ENCODE assay signal across 1 cellular context in genomic region chr10:15627617-15628196, GRCh38.
TF ChIP-seq lines count a peak whose summit lies in the region.

No MANE protein-coding gene starts in this region.

TF ChIP-seq in K562, 482 proteins besides CTCF, POLR2A, EP300 and RAD21 (continued from another document and continues in another):
- no peak for TF ChIP-seq GTF3C2 (IDR thresholded peaks at IDR 0.05; ENCODE audit: borderline replicate concordance, extremely low read depth, insufficient read length)
- peak; percentile 84 for TF ChIP-seq ZNF764 (CRISPR knock-in tag; IDR thresholded peaks at IDR 0.05; ENCODE audit: low read depth)
- TF ChIP-seq VEZF1 (CRISPR knock-in tag; IDR thresholded peaks at IDR 0.05), result peak; percentile 49
- TF ChIP-seq THRAP3 (IDR thresholded peaks at IDR 0.05; ENCODE audit: borderline replicate concordance), result no peak
- TF ChIP-seq SMAD3 (CRISPR knock-in tag; conservative IDR thresholded peaks at IDR 0.05), result peak; percentile 98
- TF ChIP-seq ZNF174 (CRISPR knock-in tag; IDR thresholded peaks at IDR 0.05), result peak; percentile 86
- peak; percentile 95 for TF ChIP-seq CLOCK (CRISPR knock-in tag; IDR thresholded peaks at IDR 0.05; ENCODE audit: borderline replicate concordance)
- peak; percentile 95 for TF ChIP-seq ELK3 (CRISPR knock-in tag; IDR thresholded peaks at IDR 0.05)
- no peak for TF ChIP-seq ZNF24 (IDR thresholded peaks at IDR 0.05)
- peak; percentile 83 for TF ChIP-seq ZNF449 (CRISPR knock-in tag; IDR thresholded peaks at IDR 0.05)
- TF ChIP-seq ETV6 (IDR thresholded peaks at IDR 0.05; ENCODE audit: borderline replicate concordance in 1 of 2, low read depth in 2 of 2, low read length in 1 of 2), result no peak
- TF ChIP-seq ETV6 (CRISPR knock-in tag; IDR thresholded peaks at IDR 0.05; ENCODE audit: borderline replicate concordance), result no peak
- no peak for TF ChIP-seq THAP12 (CRISPR knock-in tag; IDR thresholded peaks at IDR 0.05)
- no peak for TF ChIP-seq KAT2B (IDR thresholded peaks at IDR 0.05; ENCODE audit: low read depth, low read length)
- TF ChIP-seq GTF2F1 (IDR thresholded peaks at IDR 0.05; ENCODE audit: low read depth, low read length), result no peak
- TF ChIP-seq THRA (IDR thresholded peaks at IDR 0.05), result no peak
- no peak for TF ChIP-seq YBX1 (IDR thresholded peaks at IDR 0.05)
- TF ChIP-seq POLR2AphosphoS2 (IDR thresholded peaks at IDR 0.05; ENCODE audit: low read length), result no peak
- TF ChIP-seq MCM3 (IDR thresholded peaks at IDR 0.05), result no peak
- TF ChIP-seq ZFP91 (CRISPR knock-in tag; IDR thresholded peaks at IDR 0.05), result no peak
- no peak for TF ChIP-seq USF1 (CRISPR knock-in tag; IDR thresholded peaks at IDR 0.05)
- TF ChIP-seq CREM (IDR thresholded peaks at IDR 0.05; ENCODE audit: low read depth), result no peak
- no peak for TF ChIP-seq HMG20B (CRISPR knock-in tag; IDR thresholded peaks at IDR 0.05)
- TF ChIP-seq MTF1 (CRISPR knock-in tag; IDR thresholded peaks at IDR 0.05; ENCODE audit: borderline replicate concordance), result peak; percentile 15; the same call in 1 of the 2 replicates
- TF ChIP-seq RUNX1 (IDR thresholded peaks at IDR 0.05; ENCODE audit: low read depth), result no peak
- no peak for TF ChIP-seq CC2D1A (IDR thresholded peaks at IDR 0.05)
- peak; percentile 96 for TF ChIP-seq ZNF561 (CRISPR knock-in tag; conservative IDR thresholded peaks at IDR 0.05)
- peak; percentile 30; the same call in 1 of the 2 replicates for TF ChIP-seq NFE2L1 (tag; IDR thresholded peaks at IDR 0.05; ENCODE audit: borderline replicate concordance, low read depth)
- no peak for TF ChIP-seq FUS (optimal IDR thresholded peaks at IDR 0.05; ENCODE audit: low read depth, low read length)
- TF ChIP-seq PML (IDR thresholded peaks at IDR 0.05; ENCODE audit: low read length), result no peak
- 0 out of 4 replicates have a peak, but pooled peaks of 1 of the 2 experiments have one; percentile 13 for TF ChIP-seq KDM1A (IDR thresholded peaks at IDR 0.05)
- no peak for TF ChIP-seq CREBBP (IDR thresholded peaks at IDR 0.05; ENCODE audit: low read depth, low read length)
- TF ChIP-seq ZBTB12 (CRISPR knock-in tag; IDR thresholded peaks at IDR 0.05), result peak; percentile 93
- peak; percentile 97 for TF ChIP-seq ZNF695 (CRISPR knock-in tag; IDR thresholded peaks at IDR 0.05)
- peak; percentile 94 for TF ChIP-seq ZNF586 (CRISPR knock-in tag; conservative IDR thresholded peaks at IDR 0.05)
- no peak for TF ChIP-seq POLR2B (IDR thresholded peaks at IDR 0.05; ENCODE audit: low read depth, partially characterized antibody)
- TF ChIP-seq MCM7 (IDR thresholded peaks at IDR 0.05), result no peak
- no peak for TF ChIP-seq WHSC1 (IDR thresholded peaks at IDR 0.05; ENCODE audit: low read length)
- no peak for TF ChIP-seq RFX5 (IDR thresholded peaks at IDR 0.05; ENCODE audit: low read depth, low read length)
- no peak for TF ChIP-seq NCOR1 (IDR thresholded peaks at IDR 0.05)
- no peak for TF ChIP-seq KAT8 (IDR thresholded peaks at IDR 0.05; ENCODE audit: low read depth)
- 0 out of 2 replicates have a peak, but pooled peaks have one; percentile 84 for TF ChIP-seq RNF219 (CRISPR knock-in tag; IDR thresholded peaks at IDR 0.05)
- no peak for TF ChIP-seq ZNF12 (CRISPR knock-in tag; IDR thresholded peaks at IDR 0.05)
- TF ChIP-seq PYGO2 (tag; IDR thresholded peaks at IDR 0.05), result peak; percentile 91
